In genomic region chr1:44296067-44296466, GRCh38 we compare ENCODE assay signal across 28 cellular contexts.
"Had no signal": no experiment of that assay in that cellular context is flagged by ENCODE, and none has a peak within 500 bp of the region (broad histone marks: within the 10 kb centered on the region; RNA-seq: fewer than 3 reads in every experiment).

No MANE protein-coding gene starts in this region.

- H3K4me3 ChIP-seq: breast epithelium, left ventricle myocardium inferior, lung, stomach, thyroid gland, upper lobe of left lung, vagina had no signal

- H3K9me3 Mint-ChIP-seq: activated naive CD4-positive, alpha-beta T cell treated with anti-CD3 and anti-CD28 coated beads, Interleukin-2, amount 50 U/mL, for 24 hours; activated naive CD8-positive, alpha-beta T cell treated with anti-CD3 and anti-CD28 coated beads, Interleukin-2, amount 50 U/mL, for 24 hours; natural killer cell; stimulated activated naive B cell treated with anti-CD40 and anti-IgM and Interleukin-4, amounts not matched to agents 10 μg/mL and 1 μg/mL and 100 μg/mL, for 72 hours; T-helper 2 cell treated with Interferon-gamma antibody and Interleukin-4, amounts not matched to agents 5 μg/mL and 100 μg/mL, for 36 hours had no signal

- H3K27me3 Mint-ChIP-seq: activated naive CD4-positive, alpha-beta T cell treated with anti-CD3 and anti-CD28 coated beads, Interleukin-2, amount 50 U/mL, for 24 hours; activated naive CD8-positive, alpha-beta T cell treated with anti-CD3 and anti-CD28 coated beads, Interleukin-2, amount 50 U/mL, for 24 hours; stimulated activated naive B cell treated with anti-CD40 and anti-IgM and Interleukin-4, amounts not matched to agents 10 μg/mL and 1 μg/mL and 100 μg/mL, for 72 hours had no signal

- H3K4me1 Mint-ChIP-seq: activated naive CD4-positive, alpha-beta T cell treated with anti-CD3 and anti-CD28 coated beads, Interleukin-2, amount 50 U/mL, for 24 hours; activated naive CD8-positive, alpha-beta T cell treated with anti-CD3 and anti-CD28 coated beads, Interleukin-2, amount 50 U/mL, for 24 hours; natural killer cell had no signal

- ATAC-seq: activated naive CD8-positive, alpha-beta T cell treated with anti-CD3 and anti-CD28 coated beads, Interleukin-2, amount 50 U/mL, for 24 hours; esophagus mucosa; foreskin keratinocyte; natural killer cell; right cardiac atrium; stimulated activated naive B cell treated with anti-CD40 and anti-IgM and Interleukin-4, amounts not matched to agents 10 μg/mL and 1 μg/mL and 100 μg/mL, for 72 hours had no signal

- H3K36me3 Mint-ChIP-seq: natural killer cell had no signal

- H3K9me3 ChIP-seq: breast epithelium, left ventricle myocardium inferior, stomach, thyroid gland, upper lobe of left lung, vagina had no signal

- H3K27ac ChIP-seq: breast epithelium, foreskin keratinocyte, left ventricle myocardium inferior, parathyroid adenoma, stomach, thyroid gland, upper lobe of left lung, vagina had no signal

- DNase-seq: activated CD4-positive, alpha-beta T cell treated with anti-CD3 and anti-CD28 coated beads for 4 hours; activated CD4-positive, alpha-beta T cell treated with anti-CD3 and anti-CD28 coated beads, Interleukin-2, amount 50 U/mL, for 48 hours; activated CD4-positive, CD25-positive, alpha-beta regulatory T cell; activated CD8-positive, alpha-beta memory T cell treated with anti-CD3 and anti-CD28 coated beads for 24 hours; activated gamma-delta T cell; activated naive CD8-positive, alpha-beta T cell treated with anti-CD3 and anti-CD28 coated beads, Interleukin-2, amount 50 U/mL, for 24 hours; activated T-cell treated with anti-CD3 and anti-CD28 coated beads, Interleukin-2, amount 50 U/mL, for 1 hour; amygdala; central memory CD4-positive, alpha-beta T cell; foreskin keratinocyte; left ventricle myocardium inferior; mesendoderm; natural killer cell; occipital lobe; right cardiac atrium; small intestine; stimulated activated naive B cell treated with anti-CD40 and anti-IgM and Interleukin-4, amounts not matched to agents 10 μg/mL and 1 μg/mL and 100 μg/mL, for 72 hours; stomach; T-helper 1 cell; thyroid gland; upper lobe of left lung had no signal

- H3K4me3 Mint-ChIP-seq: activated naive CD4-positive, alpha-beta T cell treated with anti-CD3 and anti-CD28 coated beads, Interleukin-2, amount 50 U/mL, for 24 hours; activated naive CD8-positive, alpha-beta T cell treated with anti-CD3 and anti-CD28 coated beads, Interleukin-2, amount 50 U/mL, for 24 hours; natural killer cell; stimulated activated naive B cell treated with anti-CD40 and anti-IgM and Interleukin-4, amounts not matched to agents 10 μg/mL and 1 μg/mL and 100 μg/mL, for 72 hours; T-helper 2 cell treated with Interferon-gamma antibody and Interleukin-4, amounts not matched to agents 5 μg/mL and 100 μg/mL, for 36 hours had no signal

- H3K27ac Mint-ChIP-seq: activated naive CD4-positive, alpha-beta T cell treated with anti-CD3 and anti-CD28 coated beads, Interleukin-2, amount 50 U/mL, for 24 hours; activated naive CD8-positive, alpha-beta T cell treated with anti-CD3 and anti-CD28 coated beads, Interleukin-2, amount 50 U/mL, for 24 hours; natural killer cell; stimulated activated naive B cell treated with anti-CD40 and anti-IgM and Interleukin-4, amounts not matched to agents 10 μg/mL and 1 μg/mL and 100 μg/mL, for 72 hours; T-helper 2 cell treated with Interferon-gamma antibody and Interleukin-4, amounts not matched to agents 5 μg/mL and 100 μg/mL, for 36 hours had no signal

- H3K36me3 ChIP-seq: breast epithelium had no signal

- H3K4me1 ChIP-seq: breast epithelium, foreskin keratinocyte, upper lobe of left lung had no signal
